13 cellular contexts compared by ENCODE assay signal in the genomic region with DNA sequence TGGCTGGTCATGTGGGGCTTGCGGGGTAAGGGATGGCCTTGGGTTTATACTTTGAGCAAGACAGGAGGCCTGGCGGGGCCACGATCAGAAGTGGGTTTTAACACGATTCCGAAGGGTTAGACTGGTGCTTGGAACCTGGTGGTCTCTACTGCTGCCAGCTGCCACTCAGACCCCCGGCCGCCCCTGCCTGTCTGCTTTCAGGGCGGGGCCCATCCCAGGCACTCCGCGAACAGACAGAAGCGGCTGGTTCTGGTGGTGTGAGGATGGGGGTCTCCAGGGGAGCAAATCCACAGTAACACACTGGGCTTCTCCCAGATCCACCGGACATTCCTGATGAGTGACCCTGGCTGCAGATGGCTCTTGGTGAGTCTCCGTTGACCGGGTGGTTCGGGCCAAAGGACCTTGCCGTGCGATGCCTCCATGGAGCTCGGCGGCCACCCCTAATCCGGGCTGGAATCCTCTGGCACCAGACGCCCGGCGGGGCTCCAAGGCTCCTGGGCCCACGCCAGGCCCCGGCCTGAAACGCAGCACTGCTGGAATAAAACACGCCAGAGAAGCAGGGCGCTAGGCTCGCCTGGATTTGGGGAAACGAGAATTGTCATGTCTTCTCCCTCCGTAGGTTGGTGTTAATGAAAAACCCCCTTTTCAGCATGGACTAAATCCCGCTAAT. TPM values are rescaled to one million over a fixed set of nuclear protein-coding genes. Genes with fewer than 3 reads are reported as not detected.
A peak's percentile ranks its signal among the peaks of the same experiment; 100 is the strongest.
DNase-seq lines count a peak whose midpoint lies in the region; ATAC-seq and TF ChIP-seq lines count a peak whose summit lies in the region.
"Had no signal": no experiment of that assay in that cellular context is flagged by ENCODE, and none has a peak within 500 bp of the region (broad histone marks: within the 10 kb centered on the region; RNA-seq: fewer than 3 reads in every experiment).

No MANE protein-coding gene starts in this region.

- H3K27me3 ChIP-seq in layer of hippocampus (ENCODE audit: control insufficient read depth, insufficient read depth, low read length) (no peaks in the 10 kb centered on the region), thoracic aorta (replicated peaks; ENCODE audit: insufficient read depth) (no peaks in the 10 kb centered on the region)
- H3K27me3 ChIP-seq: adrenal gland had no signal

- H3K36me3 Mint-ChIP-seq in activated T-cell treated with anti-CD3 and anti-CD28 coated beads, Interleukin-2, amount 50 U/mL, for 4 hours (ENCODE audit: insufficient read depth), result peaks cover 12% of the 10 kb centered on the region

- H3K4me3 ChIP-seq in thoracic aorta, result peak overlapping the region; percentile 6
- H3K4me3 ChIP-seq: adrenal gland had no signal

- peak overlapping the region; percentile 8 for H3K4me3 Mint-ChIP-seq in activated T-cell treated with anti-CD3 and anti-CD28 coated beads, Interleukin-2, amount 50 U/mL, for 4 hours

- DNase-seq in activated T-cell treated with anti-CD3 and anti-CD28 coated beads, Interleukin-2, amount 50 U/mL, for 4 hours, result no peak
- DNase-seq in activated T-cell treated with anti-CD3 and anti-CD28 coated beads, Interleukin-2, amount 50 U/mL, for 1 hour, result no peak
- no peak for DNase-seq in thoracic aorta (ENCODE audit: low spot score)
- DNase-seq: activated CD4-positive, alpha-beta T cell treated with anti-CD3 and anti-CD28 coated beads, Interleukin-2, amount 10 ng/mL, durations not matched to agents 24 days and 14 days; DND-41; NCI-H1092 treated with DMSO at 0.1 percent for 48 hours; NCI-H748 treated with DMSO at 0.1 percent for 48 hours; SK-N-SH had no signal

- ATAC-seq in activated T-cell treated with anti-CD3 and anti-CD28 coated beads, Interleukin-2, amount 50 U/mL, for 4 hours, result no peak
- ATAC-seq in thoracic aorta (ENCODE audit: insufficient number of reproducible peaks, low FRiP score, low read depth), result no peak
- ATAC-seq in HG03469 (IDR thresholded peaks at IDR 0.05; ENCODE audit: unreplicated experiment), result no peak
- no peak for ATAC-seq in HG03460 (IDR thresholded peaks at IDR 0.05; ENCODE audit: unreplicated experiment)

- H3K4me1 ChIP-seq in thoracic aorta (ENCODE audit: control insufficient read depth in 1 of 2, low read depth in 2 of 2), result peaks cover 20 to 34% of the 10 kb centered on the region in 2 donors

- H3K27ac ChIP-seq in layer of hippocampus (ENCODE audit: low read depth, low read length), result peak overlapping the region; percentile 27
- peak overlapping the region in 1 of 2 donors; percentile 11 for H3K27ac ChIP-seq in thoracic aorta

- no peaks in the 10 kb centered on the region for H3K9me3 ChIP-seq in thoracic aorta
- H3K9me3 ChIP-seq: adrenal gland, SK-N-SH had no signal

- H3K9me3 Mint-ChIP-seq in activated T-cell treated with anti-CD3 and anti-CD28 coated beads, Interleukin-2, amount 50 U/mL, for 4 hours, result no peaks in the 10 kb centered on the region
- H3K9me3 Mint-ChIP-seq: activated CD4-positive, alpha-beta T cell treated with anti-CD3 and anti-CD28 coated beads, Interleukin-2, amount 10 ng/mL, durations not matched to agents 24 days and 14 days had no signal

- H3K27me3 Mint-ChIP-seq in activated T-cell treated with anti-CD3 and anti-CD28 coated beads, Interleukin-2, amount 50 U/mL, for 4 hours (ENCODE audit: low read depth), result no peaks in the 10 kb centered on the region

- peaks cover 13% of the 10 kb centered on the region for H3K4me1 Mint-ChIP-seq in activated T-cell treated with anti-CD3 and anti-CD28 coated beads, Interleukin-2, amount 50 U/mL, for 4 hours (ENCODE audit: low read depth)

- H3K36me3 ChIP-seq in thoracic aorta, result no peaks in the 10 kb centered on the region

- TF ChIP-seq CTCF in thoracic aorta (IDR thresholded peaks at IDR 0.05), result no peak

RNA-seq across cellular contexts. Expression of a gene that starts 2.1 kb away (rescaled TPM):
- total RNA-seq in activated T-cell treated with anti-CD3 and anti-CD28 coated beads, Interleukin-2, amount 50 U/mL, for 4 hours, result 1,000 to 10,000 TPM; 1,071 to 1,170 (median 1,104) TPM
- 100 to 1,000 TPM; 149 to 163 TPM for total RNA-seq in thoracic aorta

RNA-seq across cellular contexts. Expression of a gene that starts 26.6 kb away (rescaled TPM):
- total RNA-seq in activated T-cell treated with anti-CD3 and anti-CD28 coated beads, Interleukin-2, amount 50 U/mL, for 4 hours, result under 1 TPM in 1 of 3 donors, not detected in 2; 0.24 TPM
- total RNA-seq in thoracic aorta, result not detected
- total RNA-seq: activated CD4-positive, alpha-beta T cell treated with anti-CD3 and anti-CD28 coated beads, Interleukin-2, amount 10 ng/mL, durations not matched to agents 24 days and 14 days had no signal

RNA-seq across cellular contexts. Expression of a gene that starts 32.5 kb away (rescaled TPM):
- total RNA-seq in activated T-cell treated with anti-CD3 and anti-CD28 coated beads, Interleukin-2, amount 50 U/mL, for 4 hours, result not detected
- total RNA-seq in thoracic aorta, result 1 to 10 TPM in 1 of 2 donors, not detected in 1; 1.1 TPM
- total RNA-seq: activated CD4-positive, alpha-beta T cell treated with anti-CD3 and anti-CD28 coated beads, Interleukin-2, amount 10 ng/mL, durations not matched to agents 24 days and 14 days; myocyte had no signal

RNA-seq across cellular contexts. Expression of a gene that starts 44.2 kb away (rescaled TPM):
- total RNA-seq in activated T-cell treated with anti-CD3 and anti-CD28 coated beads, Interleukin-2, amount 50 U/mL, for 4 hours, result under 1 TPM in 1 of 3 donors, not detected in 2; 0.08 TPM
- 1 to 10 TPM in 1 of 2 donors, not detected in 1; 2.2 TPM for total RNA-seq in thoracic aorta
- total RNA-seq: activated CD4-positive, alpha-beta T cell treated with anti-CD3 and anti-CD28 coated beads, Interleukin-2, amount 10 ng/mL, durations not matched to agents 24 days and 14 days had no signal

RNA-seq across cellular contexts. Expression of a gene that starts 45.7 kb away (rescaled TPM):
- not detected for total RNA-seq in activated T-cell treated with anti-CD3 and anti-CD28 coated beads, Interleukin-2, amount 50 U/mL, for 4 hours
- total RNA-seq in thoracic aorta, result not detected
- total RNA-seq: activated CD4-positive, alpha-beta T cell treated with anti-CD3 and anti-CD28 coated beads, Interleukin-2, amount 10 ng/mL, durations not matched to agents 24 days and 14 days; myocyte had no signal

Comparison
In these comparisons a context has a peak if more than half of its experiments do, and no peak if none do; other contexts are left out.
1. RNA of a gene that starts 2.1 kb away (total RNA-seq): 1,071 to 1,170 TPM in activated T-cell treated with anti-CD3 and anti-CD28 coated beads, Interleukin-2, amount 50 U/mL, for 4 hours; 149 to 163 TPM in thoracic aorta; every median in the first group is over 4 times any median in the second.